8 cellular contexts compared by ENCODE assay signal in the genomic region with DNA sequence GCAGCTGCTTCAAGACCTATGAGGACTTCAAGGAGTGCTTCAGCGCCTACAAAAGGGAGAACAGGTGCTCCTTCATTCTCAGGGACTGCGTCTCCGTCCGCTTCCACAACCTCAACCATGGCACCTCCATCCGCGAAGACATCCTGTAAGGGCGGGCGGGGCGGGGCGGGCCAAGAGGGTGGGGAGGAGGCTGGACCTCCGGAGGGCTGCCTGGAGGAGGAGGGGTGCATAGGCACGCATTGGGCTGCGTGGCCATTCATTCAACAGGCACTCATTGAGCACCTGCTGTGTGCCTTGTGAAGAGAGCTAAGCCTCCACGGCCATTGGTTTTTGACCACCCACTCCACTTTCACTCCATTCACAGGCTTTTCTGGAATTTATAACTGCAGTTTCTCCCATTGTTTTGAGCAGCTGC. TPM values are rescaled to one million over a fixed set of nuclear protein-coding genes. Genes with fewer than 3 reads are reported as not detected.
A peak's percentile ranks its signal among the peaks of the same experiment; 100 is the strongest.
DNase-seq lines count a peak whose midpoint lies in the region; ATAC-seq, FAIRE-seq and TF ChIP-seq lines count a peak whose summit lies in the region.

No MANE protein-coding gene starts in this region.

- H3K18ac ChIP-seq in mesendoderm (ENCODE audit: low read length): peak overlapping the region; percentile 35

- H2BK5ac ChIP-seq in mesendoderm (ENCODE audit: low read length): peak overlapping the region; percentile 52

- no peak overlapping the region for H3K4ac ChIP-seq in mesendoderm (ENCODE audit: low read depth, low read length)

- no peak overlapping the region for H2BK120ac ChIP-seq in mesendoderm (ENCODE audit: low read depth, low read length)

- no CpG with 5 or more reads among the region's 14 CpGs for WGBS in mesendoderm (ENCODE audit: extremely low coverage, insufficient coverage, low lambda C conversion rate)
- 8% methylated on average over 14 of the region's 14 CpGs for whole genome bisulfite sequencing in urinary bladder

- no peaks in the 10 kb centered on the region for H3K4me1 ChIP-seq in mesendoderm (ENCODE audit: control insufficient read depth, low read depth, low read length)
- peaks cover 3% of the 10 kb centered on the region for H3K4me1 ChIP-seq in urinary bladder (ENCODE audit: insufficient read depth)

- H3K79me2 ChIP-seq in mesendoderm (ENCODE audit: control insufficient read depth, insufficient read depth, low read length): peaks cover 2% of the 10 kb centered on the region

- peak; percentile 26 to 57 for DNase-seq in SHP77 (lab: John Stamatoyannopoulos, UW)
- no peak for DNase-seq in SHP77 treated with DMSO at 0.1 percent for 48 hours (lab: John Stamatoyannopoulos, UW)
- peak; percentile 89 for DNase-seq in H7
- peak; percentile 50 for DNase-seq in NCI-H69 (lab: John Stamatoyannopoulos, UW)
- DNase-seq in bronchial epithelial cell (ENCODE audit: low read depth): no peak
- peak; percentile 66 for DNase-seq in mesendoderm

- H3K56ac ChIP-seq in mesendoderm (ENCODE audit: low read length): peak overlapping the region; percentile 88

- H3K79me1 ChIP-seq in mesendoderm (ENCODE audit: low read length): peaks cover 3% of the 10 kb centered on the region

- H2BK15ac ChIP-seq in mesendoderm (replicated peaks; ENCODE audit: low read depth): no peak overlapping the region

- no peak overlapping the region for H2AK5ac ChIP-seq in mesendoderm (ENCODE audit: low read length)

- peak overlapping the region; percentile 72 for H3K9ac ChIP-seq in mesendoderm (ENCODE audit: low read length)

- H3K27me3 ChIP-seq in H7 (ENCODE audit: control insufficient read depth, insufficient read depth, low read length) (no peaks in the 10 kb centered on the region), bronchial epithelial cell (ENCODE audit: control insufficient read depth, insufficient read depth, low read length) (no peaks in the 10 kb centered on the region), mesendoderm (ENCODE audit: insufficient read depth, low read length, poor library complexity) (no peaks in the 10 kb centered on the region)

- TF ChIP-seq CTCF in bronchial epithelial cell (IDR thresholded peaks at IDR 0.05; ENCODE audit: insufficient read depth, low read length, severe bottlenecking): no peak

- FAIRE-seq in bronchial epithelial cell (lab: Jason Lieb, UNC): no peak

- no peak overlapping the region for H4K5ac ChIP-seq in mesendoderm (ENCODE audit: low read length)

- no peaks in the 10 kb centered on the region for H3K36me3 ChIP-seq in H7 (replicated peaks; ENCODE audit: control insufficient read depth, insufficient read depth, low read length)
- H3K36me3 ChIP-seq in bronchial epithelial cell (ENCODE audit: control insufficient read depth, insufficient read depth, low read length): peaks cover 6% of the 10 kb centered on the region
- H3K36me3 ChIP-seq in mesendoderm (ENCODE audit: control insufficient read depth, insufficient read depth, low read length): no peaks in the 10 kb centered on the region
- no peaks in the 10 kb centered on the region for H3K36me3 ChIP-seq in urinary bladder (ENCODE audit: insufficient read depth)

- H3K4me3 ChIP-seq in H7 (ENCODE audit: insufficient read depth, low read depth, low read length) (peak overlapping the region; percentile 84), bronchial epithelial cell (ENCODE audit: low read depth, low read length) (peak overlapping the region; percentile 68), mesendoderm (ENCODE audit: low read length) (peak overlapping the region; percentile 21), urinary bladder (ENCODE audit: low read depth, low read length) (peak overlapping the region; percentile 91)

- no peak overlapping the region for H3K23ac ChIP-seq in mesendoderm (ENCODE audit: low read length)

- peak overlapping the region; percentile 41 for H4K8ac ChIP-seq in mesendoderm (ENCODE audit: low read depth, low read length)

- no peak for ATAC-seq in GM18517 (IDR thresholded peaks at IDR 0.05; ENCODE audit: unreplicated experiment)

- H3K27ac ChIP-seq in mesendoderm (ENCODE audit: low read depth, low read length): peak overlapping the region; percentile 19
- H3K27ac ChIP-seq in urinary bladder (ENCODE audit: low read depth): peak overlapping the region; percentile 68

- peak overlapping the region; percentile 82 for H3K4me2 ChIP-seq in mesendoderm (ENCODE audit: low read length)

RNA-seq across cellular contexts. Expression of a gene that starts 0.4 kb away (rescaled TPM):
- total RNA-seq in H7 (2014; rRNA removed; shearing (Covaris generic)): 5.4 and 5.7 TPM in 2 replicates
- 2.9 and 3.7 TPM in 2 replicates for total RNA-seq in bronchial epithelial cell
- polyA plus RNA-seq in mesendoderm (2013, experiment 1 of 2): 1.9 TPM
- polyA plus RNA-seq in mesendoderm (2013, experiment 2 of 2): 1.7 TPM
- 5.6 TPM for total RNA-seq in urinary bladder
- 2.7 TPM for polyA plus RNA-seq in urinary bladder

RNA-seq across cellular contexts. Expression of a gene that starts 0.7 kb away (rescaled TPM):
- 57.1 and 59.7 TPM in 2 replicates for total RNA-seq in H7 (2014; rRNA removed; shearing (Covaris generic))
- total RNA-seq in bronchial epithelial cell (31.1 and 37.9 TPM in 2 replicates), urinary bladder (13.1 TPM)
- 15.0 TPM for polyA plus RNA-seq in mesendoderm (2013, experiment 1 of 2)
- 15.0 TPM for polyA plus RNA-seq in mesendoderm (2013, experiment 2 of 2)
- polyA plus RNA-seq in urinary bladder: 29.5 TPM

RNA-seq across cellular contexts. Expression of a gene that starts 23.2 kb away (rescaled TPM):
- total RNA-seq in H7 (2014; rRNA removed; shearing (Covaris generic)): 13.3 and 17.8 TPM in 2 replicates
- 1.3 and 2.8 TPM in 2 replicates for total RNA-seq in bronchial epithelial cell
- 9.1 TPM for polyA plus RNA-seq in mesendoderm (2013, experiment 1 of 2)
- polyA plus RNA-seq in mesendoderm (2013, experiment 2 of 2): 9.5 TPM
- total RNA-seq in urinary bladder: 4.6 TPM
- polyA plus RNA-seq in urinary bladder: 6.9 TPM

RNA-seq across cellular contexts. Expression of a gene that starts 24.2 kb away (rescaled TPM):
- 22.5 and 22.7 TPM in 2 replicates for total RNA-seq in H7 (2014; rRNA removed; shearing (Covaris generic))
- total RNA-seq in bronchial epithelial cell (6.8 and 15.5 TPM in 2 replicates), urinary bladder (33.5 TPM)
- polyA plus RNA-seq in mesendoderm (2013, experiment 1 of 2): 5.7 TPM
- 5.7 TPM for polyA plus RNA-seq in mesendoderm (2013, experiment 2 of 2)
- polyA plus RNA-seq in urinary bladder: 93.2 TPM

RNA-seq across cellular contexts. Expression of a gene that starts 29.6 kb away (rescaled TPM):
- 0.41 and 5.1 TPM in 2 replicates for total RNA-seq in H7 (2014; rRNA removed; shearing (Covaris generic))
- total RNA-seq in bronchial epithelial cell: 0.53 and 0.90 TPM in 2 replicates
- 0.48 TPM for polyA plus RNA-seq in mesendoderm (2013, experiment 1 of 2)
- 0.27 TPM for polyA plus RNA-seq in mesendoderm (2013, experiment 2 of 2)
- total RNA-seq in urinary bladder: 1.7 TPM
- 3.8 TPM for polyA plus RNA-seq in urinary bladder

Comparison
In these comparisons a context has a peak if more than half of its experiments do, and no peak if none do; other contexts are left out.
1. DNase-seq: peak in SHP77 (2 of 2), H7 (single experiment), NCI-H69 (single experiment) and mesendoderm (single experiment); none in SHP77 treated with DMSO at 0.1 percent for 48 hours (single experiment) and bronchial epithelial cell (single experiment).
2. H3K4me3 ChIP-seq: peak in every context shown above with its lines; median percentile 91 in urinary bladder; 84 in H7; 68 in bronchial epithelial cell; 21 in mesendoderm.